In the genomic region with DNA sequence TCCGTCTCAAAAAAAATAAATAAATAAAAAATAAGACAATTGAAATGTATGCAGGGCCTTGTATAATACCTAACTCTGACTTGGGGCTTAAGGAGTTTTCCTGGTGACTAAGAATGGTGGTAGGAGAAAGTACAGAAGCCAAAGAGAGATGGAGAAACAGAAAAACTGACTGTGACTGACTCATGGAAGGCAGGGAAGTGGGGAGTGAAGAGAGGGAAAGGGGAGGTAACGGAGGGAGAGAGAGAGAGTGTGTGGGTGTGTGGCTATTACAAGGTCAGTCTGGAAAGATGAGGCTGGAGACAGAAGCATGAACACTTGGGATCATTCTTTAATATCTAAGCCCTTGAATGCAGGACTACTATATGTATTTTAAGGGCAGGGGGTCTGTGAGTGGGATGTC, we compare ENCODE assay signal across 19 cellular contexts.
"Had no signal": no experiment of that assay in that cellular context is flagged by ENCODE, and none has a peak within 500 bp of the region (broad histone marks: within the 10 kb centered on the region; RNA-seq: fewer than 3 reads in every experiment).

No MANE protein-coding gene starts in this region.

- ATAC-seq: activated CD4-positive, alpha-beta T cell treated with anti-CD3 and anti-CD28 coated beads for 36 hours; lower lobe of right lung; naive thymus-derived CD8-positive, alpha-beta T cell; right lobe of liver; stimulated activated naive CD8-positive, alpha-beta T cell treated with anti-CD3 and anti-CD28 coated beads, Interleukin-15, Interleukin-2, amounts not matched to agents 100 U/mL and 50 U/mL, for 24 hours had no signal

- H3K27me3 ChIP-seq: cardiac muscle cell, esophagus squamous epithelium, hepatocyte, right lobe of liver, upper lobe of left lung had no signal

- H3K4me1 Mint-ChIP-seq: activated CD4-positive, alpha-beta memory T cell treated with anti-CD3 and anti-CD28 coated beads, Interleukin-2, amount 10 ng/mL, durations not matched to agents 7 days and 5 days; activated CD4-positive, alpha-beta T cell treated with anti-CD3 and anti-CD28 coated beads for 36 hours; naive thymus-derived CD8-positive, alpha-beta T cell had no signal

- H3K4me3 ChIP-seq: cardiac muscle cell, esophagus squamous epithelium, hepatocyte, lower lobe of right lung, prostate gland, right lobe of liver, upper lobe of left lung had no signal

- H3K27ac Mint-ChIP-seq: activated CD4-positive, alpha-beta memory T cell treated with anti-CD3 and anti-CD28 coated beads, Interleukin-2, amount 10 ng/mL, durations not matched to agents 7 days and 5 days; activated CD4-positive, alpha-beta T cell treated with anti-CD3 and anti-CD28 coated beads for 36 hours; activated naive CD8-positive, alpha-beta T cell; naive thymus-derived CD8-positive, alpha-beta T cell had no signal

- H3K9me3 Mint-ChIP-seq: activated CD4-positive, alpha-beta memory T cell treated with anti-CD3 and anti-CD28 coated beads, Interleukin-2, amount 10 ng/mL, durations not matched to agents 7 days and 5 days; naive thymus-derived CD8-positive, alpha-beta T cell had no signal

- DNase-seq: activated CD4-positive, alpha-beta memory T cell treated with anti-CD3 and anti-CD28 coated beads, Interleukin-2, amount 10 ng/mL, durations not matched to agents 7 days and 5 days; activated CD4-positive, alpha-beta T cell treated with anti-CD3 and anti-CD28 coated beads for 36 hours; activated gamma-delta T cell; activated T-cell treated with anti-CD3 and anti-CD28 coated beads, Interleukin-2, amount 50 U/mL, for 48 hours; anterior cingulate cortex; esophagus squamous epithelium; lower lobe of right lung; naive thymus-derived CD8-positive, alpha-beta T cell; right lobe of liver; stimulated activated CD4-positive, alpha-beta T cell treated with anti-CD3 and anti-CD28 coated beads, Interleukin-2, amount 100 ng/mL, for 48 hours; stimulated activated naive CD8-positive, alpha-beta T cell treated with anti-CD3 and anti-CD28 coated beads, Interleukin-15, Interleukin-2, amounts not matched to agents 100 U/mL and 50 U/mL, for 24 hours; T-helper 9 cell; upper lobe of left lung had no signal

- H3K36me3 Mint-ChIP-seq: activated naive CD8-positive, alpha-beta T cell; naive thymus-derived CD8-positive, alpha-beta T cell had no signal

- H3K4me1 ChIP-seq: esophagus squamous epithelium, lower lobe of right lung, prostate gland, right lobe of liver, upper lobe of left lung had no signal

- H3K9me3 ChIP-seq: esophagus squamous epithelium, lower lobe of right lung, neutrophil, prostate gland, right lobe of liver, upper lobe of left lung had no signal

- H3K36me3 ChIP-seq: cardiac muscle cell, esophagus squamous epithelium, lower lobe of right lung, neutrophil, prostate gland, right lobe of liver, upper lobe of left lung had no signal

- H3K27ac ChIP-seq: cardiac muscle cell, esophagus squamous epithelium, hepatocyte, lower lobe of right lung, neutrophil, prostate gland, right lobe of liver, upper lobe of left lung, VCaP had no signal

- H3K4me3 Mint-ChIP-seq: activated CD4-positive, alpha-beta memory T cell treated with anti-CD3 and anti-CD28 coated beads, Interleukin-2, amount 10 ng/mL, durations not matched to agents 7 days and 5 days; activated CD4-positive, alpha-beta T cell treated with anti-CD3 and anti-CD28 coated beads for 36 hours; activated naive CD8-positive, alpha-beta T cell; naive thymus-derived CD8-positive, alpha-beta T cell had no signal
